ENCODE assay signal across 8 cellular contexts in the genomic region with DNA sequence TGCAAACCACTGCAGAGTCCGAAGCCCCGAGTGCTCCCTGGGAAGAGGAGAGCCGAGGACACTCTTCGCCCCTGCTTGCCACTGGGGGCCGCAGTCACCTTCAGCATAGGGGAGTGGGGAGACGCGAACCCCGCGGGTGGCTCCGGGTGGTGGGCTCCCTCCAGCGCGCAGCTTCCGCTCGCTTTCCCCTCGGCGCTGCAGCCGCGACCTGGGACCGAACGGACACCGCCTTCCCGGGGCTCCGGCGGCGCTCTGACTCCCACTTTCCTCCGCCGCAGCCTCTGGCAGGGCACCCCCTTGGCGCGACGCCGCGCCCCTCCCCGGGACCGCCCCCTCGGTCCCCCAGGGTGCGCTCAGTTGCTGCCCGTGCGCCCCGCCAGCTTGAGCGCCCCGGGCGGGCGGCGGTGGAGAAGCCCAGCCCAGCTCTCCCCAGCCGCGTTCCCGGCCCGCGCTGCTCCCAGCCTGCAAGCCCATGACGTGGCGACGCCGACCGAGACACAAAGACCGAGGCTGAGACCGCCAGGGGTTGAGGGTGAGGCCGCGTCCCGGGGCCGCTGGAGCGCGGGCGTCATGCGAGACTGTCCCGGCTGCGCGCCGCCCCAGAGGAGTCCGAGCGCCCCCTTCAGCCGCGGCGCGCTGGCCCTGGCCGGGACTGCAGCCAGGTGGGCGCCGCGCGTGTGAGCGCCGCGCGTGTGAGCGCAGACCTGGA. TPM values are rescaled to one million over a fixed set of nuclear protein-coding genes. Genes with fewer than 3 reads are reported as not detected.
DNase-seq lines count a peak whose midpoint lies in the region; ATAC-seq and TF ChIP-seq lines count a peak whose summit lies in the region.

A gene with protein sequence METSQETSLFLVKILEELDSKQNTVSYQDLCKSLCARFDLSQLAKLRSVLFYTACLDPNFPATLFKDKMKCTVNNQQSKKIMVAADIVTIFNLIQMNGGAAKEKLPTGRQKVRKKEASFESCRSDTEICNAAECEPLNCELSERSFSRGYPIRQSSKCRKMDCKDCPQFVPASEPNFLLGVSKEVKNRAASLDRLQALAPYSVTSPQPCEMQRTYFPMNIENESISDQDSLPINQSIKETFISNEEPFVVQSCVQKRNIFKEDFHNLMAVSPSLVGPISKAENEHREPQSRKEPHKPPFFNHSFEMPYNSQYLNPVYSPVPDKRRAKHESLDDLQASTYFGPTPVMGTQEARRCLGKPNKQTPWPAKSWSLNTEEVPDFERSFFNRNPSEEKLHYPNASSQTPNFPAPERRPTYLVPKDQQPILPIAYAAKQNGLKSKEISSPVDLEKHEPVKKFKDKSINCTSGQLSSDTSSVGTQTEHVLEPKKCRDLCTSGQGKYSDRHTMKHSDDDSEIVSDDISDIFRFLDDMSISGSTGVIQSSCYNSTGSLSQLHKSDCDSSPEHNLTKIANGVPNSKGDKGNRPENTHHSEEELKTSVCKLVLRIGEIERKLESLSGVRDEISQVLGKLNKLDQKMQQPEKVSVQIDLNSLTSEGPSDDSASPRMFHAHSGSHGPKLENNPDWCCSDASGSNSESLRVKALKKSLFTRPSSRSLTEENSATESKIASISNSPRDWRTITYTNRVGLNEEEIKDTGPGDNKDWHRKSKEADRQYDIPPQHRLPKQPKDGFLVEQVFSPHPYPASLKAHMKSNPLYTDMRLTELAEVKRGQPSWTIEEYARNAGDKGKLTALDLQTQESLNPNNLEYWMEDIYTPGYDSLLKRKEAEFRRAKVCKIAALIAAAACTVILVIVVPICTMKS (plus strand): TSS at position 701 of the 709 bp plus-strand sequence. CDS start 23,812 bp downstream, outside the sequence.

- TF ChIP-seq CTCF in left lung (IDR thresholded peaks at IDR 0.05) (no peak), tibial nerve (IDR thresholded peaks at IDR 0.05) (no peak)

- intact Hi-C loops in left lung (cut with DNase I) = no loop called here

- DNase-seq in EH (ENCODE audit: low read depth) (peak; percentile 72), KBM-7 (peak; percentile 27), cerebellum (ENCODE audit: low spot score) (no peak), left lung (peak in 1 of 2 donors; percentile 77), tibial nerve (ENCODE audit: low spot score in 2 of 2) (no peak), NCI-H2107 treated with DMSO at 0.1 percent for 48 hours (lab: John Stamatoyannopoulos, UW; ENCODE audit: unreplicated experiment) (no peak), NCI-H1048 (lab: John Stamatoyannopoulos, UW) (no peak)

- peak; percentile 78 for ATAC-seq in left lung
- no peak for ATAC-seq in HG03442 (IDR thresholded peaks at IDR 0.05; ENCODE audit: unreplicated experiment)

- no peak for TF ChIP-seq POLR2A in tibial nerve (IDR thresholded peaks at IDR 0.05)

- H3K27me3 ChIP-seq in left lung = peaks cover 58 to 96% of the 10 kb centered on the region in 2 donors
- H3K27me3 ChIP-seq in tibial nerve = peaks cover 0 to 60% of the 10 kb centered on the region in 2 donors

- H3K27ac ChIP-seq in left lung = no peak within 1 kb of the TSS
- H3K27ac ChIP-seq in tibial nerve = no peak within 1 kb of the TSS

- H3K9me3 ChIP-seq in left lung = no peaks in the 10 kb centered on the region
- no peaks in the 10 kb centered on the region for H3K9me3 ChIP-seq in tibial nerve

- H3K36me3 ChIP-seq in left lung (no peaks in the 10 kb centered on the region), tibial nerve (no peaks in the 10 kb centered on the region)

- in situ Hi-C loops in KBM-7 (cut with MboI; ENCODE audit: low pct_unique_long_range_greater_than_20kb, low sequenced_read_pairs) = no loop called here

- WGBS in tibial nerve, 2 donors = 2% methylated on average over 18 of the region's 84 CpGs

- H3K4me1 ChIP-seq in left lung (peaks cover 0 to 18% of the 10 kb centered on the region in 2 donors), tibial nerve (peaks cover 0 to 22% (median 5%) of the 10 kb centered on the region in 4 donors)

- TF ChIP-seq EP300 in tibial nerve (IDR thresholded peaks at IDR 0.05) = no peak

- H3K4me3 ChIP-seq in left lung = peak within 1 kb of the TSS; percentile 24 to 31
- H3K4me3 ChIP-seq in tibial nerve = peak within 1 kb of the TSS in 3 of 4 donors; percentile 18 to 45 (median 38)

RNA-seq across cellular contexts. Expression of the gene that starts here (rescaled TPM):
- total RNA-seq in cerebellum (17.7 TPM), left lung (under 1 TPM; 0.50 to 0.58 TPM), tibial nerve (under 1 TPM; 0.20 to 0.60 (median 0.21) TPM)

Comparison
In these comparisons a context has a peak if more than half of its experiments do, and no peak if none do; other contexts are left out.
1. RNA of the gene that starts here (total RNA-seq): 17.7 TPM in cerebellum (single experiment); 0.50 to 0.58 TPM in left lung and 0.20 to 0.60 TPM in tibial nerve; every median in the first group is over 10 times any median in the second.
2. Peak in ATAC-seq and H3K4me3 ChIP-seq in left lung; RNA of the gene not detected or under 1 TPM.
3. DNase-seq: peak in EH (single experiment) and KBM-7 (single experiment); none in cerebellum (single experiment), tibial nerve (0 of 2), NCI-H2107 treated with DMSO at 0.1 percent for 48 hours (single experiment) and NCI-H1048 (single experiment).